In genomic region chr2:212832211-212833195, GRCh38 we compare ENCODE assay signal across 25 cellular contexts.
DNase-seq lines count a peak whose midpoint lies in the region; ATAC-seq, FAIRE-seq and TF ChIP-seq lines count a peak whose summit lies in the region.
"Had no signal": no experiment of that assay in that cellular context is flagged by ENCODE, and none has a peak within 500 bp of the region (broad histone marks: within the 10 kb centered on the region; RNA-seq: fewer than 3 reads in every experiment).

No MANE protein-coding gene starts in this region.

- no peak for TF ChIP-seq EP300 in H1 (IDR thresholded peaks at IDR 0.05; ENCODE audit: borderline replicate concordance in 1 of 2, low read depth in 2 of 2, low read length in 2 of 2)

- TF ChIP-seq CTCF in left ventricle myocardium inferior (IDR thresholded peaks at IDR 0.05; ENCODE audit: borderline replicate concordance) (no peak), H1 (IDR thresholded peaks at IDR 0.05; ENCODE audit: control extremely low read depth in 1 of 3, insufficient read depth in 1 of 3, low read depth in 1 of 3, low read length in 3 of 3) (no peak), upper lobe of right lung (IDR thresholded peaks at IDR 0.05) (no peak)

- H3K4ac ChIP-seq in H1 (replicated peaks; ENCODE audit: insufficient read length, low read depth, low read length) (no peak overlapping the region), neuronal stem cell (ENCODE audit: low read length) (no peak overlapping the region)

- intact Hi-C loops in left ventricle myocardium inferior (cut with micrococcal nuclease) = no loop called here
- intact Hi-C loops in Right ventricle myocardium superior (cut with DNase I) = no loop called here
- intact Hi-C loops in upper lobe of right lung (cut with DNase I) = no loop called here

- H3K36me3 ChIP-seq in left ventricle myocardium inferior (no peaks in the 10 kb centered on the region), H1 (ENCODE audit: control insufficient read depth in 2 of 4, insufficient read depth in 4 of 4, low read length in 3 of 4) (0 out of 8 replicates have a peak, but pooled peaks cover 0 to 4% (median 0%) of the 10 kb centered on the region in 4 experiments), neuronal stem cell (replicated peaks in 1 of 2; ENCODE audit: control insufficient read depth in 2 of 2, insufficient read depth in 2 of 2, low read length in 2 of 2) (no peaks in the 10 kb centered on the region), upper lobe of right lung (no peaks in the 10 kb centered on the region)
- H3K36me3 ChIP-seq: gastroesophageal sphincter, stomach, tibial artery had no signal

- H3K18ac ChIP-seq in H1 (ENCODE audit: extremely low read depth, low read length) (no peak overlapping the region), neuronal stem cell (ENCODE audit: low read length) (no peak overlapping the region)

- H3K9me3 ChIP-seq in left ventricle myocardium inferior (replicated peaks) (peaks cover 21% of the 10 kb centered on the region), H1 (ENCODE audit: insufficient read depth in 2 of 2, low read depth in 1 of 2, low read length in 1 of 2) (peaks cover 4 to 20% of the 10 kb centered on the region in 2 experiments; a peak in 2 of 4 replicates), neuronal stem cell (replicated peaks in 1 of 2; ENCODE audit: control insufficient read depth in 2 of 2, insufficient read depth in 1 of 2, low read depth in 1 of 2, low read length in 2 of 2) (peaks cover 3 to 13% of the 10 kb centered on the region in 2 donors), upper lobe of right lung (no peaks in the 10 kb centered on the region)

- H4K91ac ChIP-seq in H1 (replicated peaks; ENCODE audit: insufficient read length, low read length) (no peak overlapping the region), neuronal stem cell (ENCODE audit: low read depth, low read length, poor library complexity) (peak overlapping the region; percentile 75)

- H2BK15ac ChIP-seq in H1 (ENCODE audit: low read length) (no peak overlapping the region), neuronal stem cell (ENCODE audit: low read length) (peak overlapping the region; percentile 17)

- no peak for FAIRE-seq in H1 (lab: Jason Lieb, UNC)
- FAIRE-seq: K562 had no signal

- CTCF ChIA-PET in H1 (lab: Charles Lee; ENCODE audit: partially characterized antibody) = interaction anchor here (1.2 kb wide), 1 partner anchor 146 kb away, joined by 3 read pairs; no protein-coding TSS in a partner anchor

- H3K4me2 ChIP-seq in H1 (ENCODE audit: insufficient read depth in 1 of 2, low read depth in 2 of 2, low read length in 2 of 2) (no peak overlapping the region), neuronal stem cell (ENCODE audit: insufficient read depth, low read length, poor library complexity, severe bottlenecking) (no peak overlapping the region)

- POLR2A ChIA-PET in H1 (lab: Charles Lee; ENCODE audit: partially characterized antibody) = no interaction called here

- H3K27ac ChIP-seq in left ventricle myocardium inferior (replicated peaks) (no peak overlapping the region), H1 (ENCODE audit: low read depth, low read length) (no peak overlapping the region), neuronal stem cell (replicated peaks; ENCODE audit: low read length) (no peak overlapping the region), upper lobe of right lung (no peak overlapping the region)
- H3K27ac ChIP-seq: gastroesophageal sphincter, parathyroid adenoma, stomach, tibial artery had no signal

- no peaks in the 10 kb centered on the region for H3K79me1 ChIP-seq in H1 (ENCODE audit: low read depth, low read length)
- H3K79me1 ChIP-seq in neuronal stem cell (ENCODE audit: low read depth, low read length) = no peaks in the 10 kb centered on the region

- no peak overlapping the region for H2BK12ac ChIP-seq in H1 (ENCODE audit: low read depth, low read length)
- H2BK12ac ChIP-seq in neuronal stem cell (ENCODE audit: low read length) = no peak overlapping the region

- no peak overlapping the region for H3K4me3 ChIP-seq in left ventricle myocardium inferior
- no peak overlapping the region for H3K4me3 ChIP-seq in H1 (ENCODE audit: extremely low read depth in 1 of 4, insufficient read depth in 2 of 4, low read depth in 3 of 4, low read length in 4 of 4)
- H3K4me3 ChIP-seq in neuronal stem cell (ENCODE audit: low read length in 2 of 2) = no peak overlapping the region
- no peak overlapping the region for H3K4me3 ChIP-seq in upper lobe of right lung
- H3K4me3 ChIP-seq: gastroesophageal sphincter, K562, stomach, tibial artery had no signal

- no peak overlapping the region for H3K9ac ChIP-seq in H1 (replicated peaks in 1 of 4; ENCODE audit: extremely low read depth in 1 of 4, low read depth in 3 of 4, low read length in 3 of 4)
- H3K9ac ChIP-seq in neuronal stem cell (ENCODE audit: low read depth, low read length, poor library complexity) = no peak overlapping the region
- H3K9ac ChIP-seq: parathyroid adenoma had no signal

- WGBS in H1 (ENCODE audit: extremely low coverage in 1 of 2, insufficient coverage in 1 of 2, insufficient read length in 1 of 2, insufficient replicate concordance in 2 of 2, low coverage in 1 of 2, low lambda C conversion rate in 2 of 2, missing lambda C conversion rate in 1 of 2), 2 experiments = 98% methylated on average over 77 of the region's 109 CpGs; no CpG with 5 or more reads in 1 of the 2 experiments
- no CpG with 5 or more reads among the region's 109 CpGs for WGBS in neuronal stem cell (ENCODE audit: extremely low coverage in 2 of 2, insufficient read length in 2 of 2, insufficient replicate concordance in 1 of 2), 2 donors

- H2BK120ac ChIP-seq in H1 (replicated peaks; ENCODE audit: low read depth, low read length) (no peak overlapping the region), neuronal stem cell (ENCODE audit: low read depth, low read length) (no peak overlapping the region)

- H3K27me3 ChIP-seq in left ventricle myocardium inferior (ENCODE audit: low read depth) (peaks cover 24% of the 10 kb centered on the region), H1 (replicated peaks in 1 of 4; ENCODE audit: control insufficient read depth in 3 of 4, extremely low read depth in 1 of 4, insufficient read depth in 3 of 4, low read length in 3 of 4) (no peaks in the 10 kb centered on the region), neuronal stem cell (ENCODE audit: control insufficient read depth in 3 of 3, insufficient read depth in 3 of 3, low read depth in 1 of 3, low read length in 3 of 3) (no peaks in the 10 kb centered on the region), upper lobe of right lung (no peaks in the 10 kb centered on the region)
- H3K27me3 ChIP-seq: tibial artery had no signal

- DNase-seq in left ventricle myocardium inferior = peak; percentile 14
- DNase-seq in Right ventricle myocardium superior = no peak
- no peak for DNase-seq in H1 (ENCODE audit: low read depth in 1 of 2, low spot score in 2 of 2)
- no peak for DNase-seq in neuronal stem cell (ENCODE audit: low spot score)
- peak; percentile 52 for DNase-seq in upper lobe of right lung
- DNase-seq in NCI-H446 (lab: John Stamatoyannopoulos, UW) = no peak
- DNase-seq in dermis blood vessel endothelial cell = no peak
- DNase-seq: activated CD4-positive, alpha-beta memory T cell treated with anti-CD3 and anti-CD28 coated beads for 36 hours; activated CD4-positive, CD25-positive, alpha-beta regulatory T cell treated with anti-CD3 and anti-CD28 coated beads, Interleukin-2, amount 50 U/mL, for 72 hours; activated naive CD4-positive, alpha-beta T cell treated with anti-CD3 and anti-CD28 coated beads for 36 hours; amygdala; DMS 273 treated with DMSO at 0.1 percent for 48 hours; GOT3; NCI-H1105; NCI-H187; NCI-H2171; NCI-H524; stimulated activated CD8-positive, alpha-beta memory T cell treated with anti-CD3 and anti-CD28 coated beads, Interleukin-4, amount 100 ng/mL, for 48 hours; stomach had no signal

- H4K20me1 ChIP-seq in H1 (replicated peaks in 1 of 2; ENCODE audit: control insufficient read depth in 1 of 2, insufficient read depth in 2 of 2, low read length in 2 of 2) = no peaks in the 10 kb centered on the region

- H3K56ac ChIP-seq in H1 (replicated peaks; ENCODE audit: insufficient read length, low read depth, low read length) = no peak overlapping the region

- TF ChIP-seq POLR2A in H1 (IDR thresholded peaks at IDR 0.05; ENCODE audit: control extremely low read depth in 1 of 2, low read depth in 2 of 2, low read length in 2 of 2) = no peak

- H2BK20ac ChIP-seq in H1 (ENCODE audit: low read length) = no peak overlapping the region

- H3K23me2 ChIP-seq in H1 (ENCODE audit: low read depth, low read length) = no peaks in the 10 kb centered on the region

- no peak overlapping the region for H2BK5ac ChIP-seq in H1 (ENCODE audit: low read depth, low read length)
- H2BK5ac ChIP-seq in neuronal stem cell (ENCODE audit: low read length) = peak overlapping the region; percentile 53

- H3K14ac ChIP-seq in H1 (ENCODE audit: insufficient read length) = no peak overlapping the region
- no peak overlapping the region for H3K14ac ChIP-seq in neuronal stem cell (ENCODE audit: low read length)

- ATAC-seq in Right ventricle myocardium superior (ENCODE audit: poor library complexity) (no peak), upper lobe of right lung (peak; percentile 47), HG02678 (IDR thresholded peaks at IDR 0.05; ENCODE audit: unreplicated experiment) (no peak)
- ATAC-seq: CD8-positive, alpha-beta T cell; K562 had no signal

- H3K23ac ChIP-seq in H1 (ENCODE audit: insufficient read length) (no peak overlapping the region), neuronal stem cell (ENCODE audit: low read depth, low read length, poor library complexity) (no peak overlapping the region)

- H2AK5ac ChIP-seq in H1 (ENCODE audit: low read depth, low read length) = no peak overlapping the region
- H2AK5ac ChIP-seq in neuronal stem cell (ENCODE audit: low read depth, low read length) = no peak overlapping the region

- H2AFZ ChIP-seq in H1 (ENCODE audit: low read length) = no peak overlapping the region
- no peak overlapping the region for H2AFZ ChIP-seq in neuronal stem cell (ENCODE audit: low read length)
- H2AFZ ChIP-seq: parathyroid adenoma had no signal

- H3K4me1 ChIP-seq in left ventricle myocardium inferior = no peaks in the 10 kb centered on the region
- H3K4me1 ChIP-seq in H1 (replicated peaks in 1 of 4; ENCODE audit: control insufficient read depth in 3 of 4, insufficient read depth in 4 of 4, low read length in 3 of 4) = no peaks in the 10 kb centered on the region
- no peaks in the 10 kb centered on the region for H3K4me1 ChIP-seq in neuronal stem cell (ENCODE audit: control insufficient read depth in 2 of 2, insufficient read depth in 1 of 2, low read depth in 1 of 2, low read length in 2 of 2)
- no peaks in the 10 kb centered on the region for H3K4me1 ChIP-seq in upper lobe of right lung
- H3K4me1 ChIP-seq: gastroesophageal sphincter, parathyroid adenoma, stomach, tibial artery had no signal

- H4K8ac ChIP-seq in H1 (ENCODE audit: extremely low read depth, insufficient read depth, low read length) (peak overlapping the region; percentile 79; the same call in 1 of the 2 replicates), neuronal stem cell (ENCODE audit: low read depth, low read length) (no peak overlapping the region)

- H3K79me2 ChIP-seq in H1 (ENCODE audit: control insufficient read depth in 1 of 2, insufficient read depth in 2 of 2, low read length in 2 of 2) = no peaks in the 10 kb centered on the region
- H3K79me2 ChIP-seq: parathyroid adenoma had no signal

- TF ChIP-seq RAD21 in H1 (IDR thresholded peaks at IDR 0.05 in 1 of 2, conservative IDR thresholded peaks at IDR 0.05 in 1 of 2; ENCODE audit: low read depth in 2 of 2, low read length in 2 of 2) = no peak

- no peak overlapping the region for H4K5ac ChIP-seq in H1 (ENCODE audit: insufficient read length, low read depth, low read length)

Comparison
In these comparisons a context has a peak if more than half of its experiments do, and no peak if none do; other contexts are left out.
1. DNase-seq: peak in left ventricle myocardium inferior (single experiment) and upper lobe of right lung (single experiment); none in Right ventricle myocardium superior (single experiment), H1 (0 of 2), neuronal stem cell (single experiment), NCI-H446 (0 of 2) and dermis blood vessel endothelial cell (single experiment).